Comparison of ENCODE assay signal across 8 cellular contexts in the genomic region with DNA sequence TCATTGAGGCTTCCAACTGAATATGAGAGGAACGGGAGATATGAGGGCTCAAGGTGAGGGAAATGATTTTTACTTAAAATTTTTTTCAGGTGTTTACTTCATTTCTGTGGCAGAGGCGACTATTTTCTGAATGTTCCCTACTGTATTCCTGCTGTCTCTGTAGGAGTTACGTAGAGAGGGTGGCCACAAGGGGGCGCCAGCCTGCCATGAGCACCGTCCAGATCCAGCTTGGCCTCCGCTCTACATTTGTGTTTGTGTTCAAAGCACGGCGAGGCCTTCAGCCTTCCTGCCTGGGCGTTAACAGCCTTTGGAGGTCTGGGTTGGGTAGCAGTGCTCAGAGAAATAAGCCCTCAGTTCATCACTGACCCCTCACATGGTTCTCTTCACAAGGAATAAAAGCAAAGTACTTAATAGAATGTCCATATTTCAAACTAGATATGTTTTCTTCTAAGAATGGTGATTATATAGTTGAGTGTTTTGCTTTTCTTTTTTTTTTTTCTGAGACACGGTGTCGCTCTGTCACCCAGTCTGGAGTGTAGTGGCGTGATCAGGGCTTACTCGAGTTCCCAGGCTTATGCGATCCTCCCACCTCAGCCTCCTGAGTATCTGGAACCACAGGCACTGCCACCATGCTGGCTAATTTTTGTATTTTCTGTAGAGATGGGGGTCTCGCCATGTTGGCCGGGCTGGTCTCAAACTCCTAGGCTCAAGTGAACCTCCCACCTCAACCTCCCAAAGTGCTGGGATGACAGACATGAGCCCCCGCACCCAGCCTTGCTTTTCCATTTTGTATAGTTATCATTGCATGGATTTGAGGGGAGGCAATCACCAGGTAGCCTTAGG. TPM values are rescaled to one million over a fixed set of nuclear protein-coding genes. Genes with fewer than 3 reads are reported as not detected.
DNase-seq lines count a peak whose midpoint lies in the region; ATAC-seq and TF ChIP-seq lines count a peak whose summit lies in the region.

No MANE protein-coding gene starts in this region.

- H3K9ac ChIP-seq in KMS-11 (no peak overlapping the region), neural cell (ENCODE audit: low read length) (no peak overlapping the region)

- H3K4me1 ChIP-seq in KMS-11 (ENCODE audit: low read depth, poor library complexity, severe bottlenecking): no peaks in the 10 kb centered on the region

- no peak overlapping the region for H3K27ac ChIP-seq in KMS-11
- H3K27ac ChIP-seq in neural cell (ENCODE audit: low read length): no peak overlapping the region

- H3K36me3 Mint-ChIP-seq in activated T-helper 1 cell treated with anti-CD3 and anti-CD28 coated beads, Interleukin-12 subunit alpha, Interleukin-12 subunit beta, Interleukin-2, Interleukin-4 antibody, amounts not matched to agents 30 ng/mL and 10 ng/mL and 1 ng/mL, durations not matched to agents 14 hours and 24 hours and 36 hours (ENCODE audit: low read depth): peaks cover 27% of the 10 kb centered on the region

- H3K79me2 ChIP-seq in KMS-11 (ENCODE audit: insufficient read depth, low read depth): no peaks in the 10 kb centered on the region
- H3K79me2 ChIP-seq in neural cell (replicated peaks; ENCODE audit: insufficient read depth, low read length): no peaks in the 10 kb centered on the region

- no peaks in the 10 kb centered on the region for H3K9me2 ChIP-seq in neural cell (ENCODE audit: insufficient read depth, low read length)

- H3K4me3 ChIP-seq in KMS-11 (IDR thresholded peaks at IDR 0.05; ENCODE audit: insufficient read depth, low read depth, low read length) (no peak overlapping the region), neural cell (ENCODE audit: low read length) (no peak overlapping the region)

- peak overlapping the region; percentile 16 for H3K27ac Mint-ChIP-seq in activated T-helper 1 cell treated with anti-CD3 and anti-CD28 coated beads, Interleukin-12 subunit alpha, Interleukin-12 subunit beta, Interleukin-2, Interleukin-4 antibody, amounts not matched to agents 30 ng/mL and 10 ng/mL and 1 ng/mL, durations not matched to agents 14 hours and 24 hours and 36 hours

- TF ChIP-seq CTCF in KMS-11 (conservative IDR thresholded peaks at IDR 0.05; ENCODE audit: low read depth, low read length) (peak; percentile 80), neural cell (IDR thresholded peaks at IDR 0.05; ENCODE audit: poor library complexity, severe bottlenecking) (peak; percentile 85)

- intact Hi-C loops in activated T-helper 1 cell treated with anti-CD3 and anti-CD28 coated beads, Interleukin-12 subunit alpha, Interleukin-12 subunit beta, Interleukin-2, Interleukin-4 antibody, amounts not matched to agents 30 ng/mL and 10 ng/mL and 1 ng/mL, durations not matched to agents 14 hours and 24 hours and 36 hours (cut with micrococcal nuclease): loop anchor here (1.0 to 5.0 kb wide), 2 partner anchors 46 to 163 kb away; no protein-coding TSS in a partner anchor

- TF ChIP-seq EP300 in neural cell (conservative IDR thresholded peaks at IDR 0.05; ENCODE audit: poor library complexity, severe bottlenecking): no peak

- peak; percentile 77 for TF ChIP-seq RAD21 in neural cell (conservative IDR thresholded peaks at IDR 0.05)

- no peaks in the 10 kb centered on the region for H3K27me3 Mint-ChIP-seq in activated T-helper 1 cell treated with anti-CD3 and anti-CD28 coated beads, Interleukin-12 subunit alpha, Interleukin-12 subunit beta, Interleukin-2, Interleukin-4 antibody, amounts not matched to agents 30 ng/mL and 10 ng/mL and 1 ng/mL, durations not matched to agents 14 hours and 24 hours and 36 hours (ENCODE audit: insufficient read depth)

- H2AFZ ChIP-seq in KMS-11 (ENCODE audit: low read depth) (no peak overlapping the region), neural cell (ENCODE audit: low read depth, low read length) (no peak overlapping the region)

- no peaks in the 10 kb centered on the region for H3F3A ChIP-seq in neural cell (ENCODE audit: insufficient read depth, low read length, poor library complexity, severe bottlenecking)

- no peaks in the 10 kb centered on the region for H4K20me1 ChIP-seq in KMS-11 (ENCODE audit: insufficient read depth)
- no peaks in the 10 kb centered on the region for H4K20me1 ChIP-seq in neural cell (ENCODE audit: insufficient read depth)

- H3K9me3 Mint-ChIP-seq in activated T-helper 1 cell treated with anti-CD3 and anti-CD28 coated beads, Interleukin-12 subunit alpha, Interleukin-12 subunit beta, Interleukin-2, Interleukin-4 antibody, amounts not matched to agents 30 ng/mL and 10 ng/mL and 1 ng/mL, durations not matched to agents 14 hours and 24 hours and 36 hours: no peaks in the 10 kb centered on the region

- H3K4me2 ChIP-seq in KMS-11 (no peak overlapping the region), neural cell (ENCODE audit: low read length) (no peak overlapping the region)

- DNase-seq in DMS79 (lab: John Stamatoyannopoulos, UW) (peak; percentile 75), fibroblast of peridontal ligament (ENCODE audit: extremely low read depth) (peak; percentile 86), cortex of kidney (lab: John Stamatoyannopoulos, UW) (no peak)
- peak; percentile 57 for DNase-seq in activated T-helper 1 cell treated with anti-CD3 and anti-CD28 coated beads, Interleukin-12 subunit alpha, Interleukin-12 subunit beta, Interleukin-2, Interleukin-4 antibody, amounts not matched to agents 30 ng/mL and 10 ng/mL and 1 ng/mL, durations not matched to agents 14 hours and 24 hours and 36 hours (ENCODE audit: low spot score)
- DNase-seq in stimulated activated naive CD8-positive, alpha-beta T cell treated with anti-CD3 and anti-CD28 coated beads, Interleukin-15, Interleukin-2, amounts not matched to agents 100 U/mL and 50 U/mL, for 24 hours: peak; percentile 86

- ATAC-seq in stimulated activated naive CD8-positive, alpha-beta T cell treated with anti-CD3 and anti-CD28 coated beads, Interleukin-15, Interleukin-2, amounts not matched to agents 100 U/mL and 50 U/mL, for 24 hours: peak; percentile 86

- no peaks in the 10 kb centered on the region for H3K27me3 ChIP-seq in KMS-11 (ENCODE audit: insufficient read depth, low read depth)
- no peaks in the 10 kb centered on the region for H3K27me3 ChIP-seq in neural cell (ENCODE audit: insufficient read depth, low read depth, low read length)

- H3K4me1 Mint-ChIP-seq in activated T-helper 1 cell treated with anti-CD3 and anti-CD28 coated beads, Interleukin-12 subunit alpha, Interleukin-12 subunit beta, Interleukin-2, Interleukin-4 antibody, amounts not matched to agents 30 ng/mL and 10 ng/mL and 1 ng/mL, durations not matched to agents 14 hours and 24 hours and 36 hours (ENCODE audit: low read depth): peaks cover 9% of the 10 kb centered on the region

- no peaks in the 10 kb centered on the region for H3K9me3 ChIP-seq in neural cell (ENCODE audit: low read length)

- H3K36me3 ChIP-seq in KMS-11 (ENCODE audit: insufficient read depth) (no peaks in the 10 kb centered on the region), neural cell (ENCODE audit: insufficient read depth, low read length) (peaks cover 16% of the 10 kb centered on the region)

- no peak overlapping the region for H3K4me3 Mint-ChIP-seq in activated T-helper 1 cell treated with anti-CD3 and anti-CD28 coated beads, Interleukin-12 subunit alpha, Interleukin-12 subunit beta, Interleukin-2, Interleukin-4 antibody, amounts not matched to agents 30 ng/mL and 10 ng/mL and 1 ng/mL, durations not matched to agents 14 hours and 24 hours and 36 hours

TF ChIP-seq in PFSK-1, 5 proteins besides CTCF, POLR2A, EP300 and RAD21:
- TF ChIP-seq TAF1 (IDR thresholded peaks at IDR 0.05; ENCODE audit: borderline replicate concordance, insufficient read depth, low read length) (no peak), SIN3A (IDR thresholded peaks at IDR 0.05; ENCODE audit: borderline replicate concordance, insufficient read depth, low read length) (no peak), FOXP2 (optimal IDR thresholded peaks at IDR 0.05; ENCODE audit: borderline replicate concordance, extremely low read depth, extremely low read length, insufficient read depth) (peak; percentile 40), POLR2AphosphoS5 (IDR thresholded peaks at IDR 0.05; ENCODE audit: low read depth, low read length) (no peak)

TF ChIP-seq in neural cell, 6 proteins besides CTCF, POLR2A, EP300 and RAD21 (continues in another document):
- TF ChIP-seq SMC3 (conservative IDR thresholded peaks at IDR 0.05; ENCODE audit: poor library complexity): peak; percentile 82
- no peak for TF ChIP-seq REST (IDR thresholded peaks at IDR 0.05; ENCODE audit: borderline replicate concordance)

RNA-seq across cellular contexts. Expression of gene CKB, which starts 22.3 kb away (rescaled TPM):
- 583 TPM for polyA plus RNA-seq in PFSK-1 (2012; ENCODE audit: insufficient read length, low read depth)
- 13.7 and 16.0 TPM in 2 replicates for total RNA-seq in activated T-helper 1 cell treated with anti-CD3 and anti-CD28 coated beads, Interleukin-12 subunit alpha, Interleukin-12 subunit beta, Interleukin-2, Interleukin-4 antibody, amounts not matched to agents 30 ng/mL and 10 ng/mL and 1 ng/mL, durations not matched to agents 14 hours and 24 hours and 36 hours
- 918 and 1,148 TPM in 2 replicates for polyA plus RNA-seq in neural cell
- 398 and 444 TPM in 2 replicates for polyA minus RNA-seq in neural cell

RNA-seq across cellular contexts. Expression of gene TRMT61A, which starts 28.6 kb away (rescaled TPM):
- 36.4 TPM for polyA plus RNA-seq in PFSK-1 (2012; ENCODE audit: insufficient read length, low read depth)
- total RNA-seq in activated T-helper 1 cell treated with anti-CD3 and anti-CD28 coated beads, Interleukin-12 subunit alpha, Interleukin-12 subunit beta, Interleukin-2, Interleukin-4 antibody, amounts not matched to agents 30 ng/mL and 10 ng/mL and 1 ng/mL, durations not matched to agents 14 hours and 24 hours and 36 hours: 23.4 and 23.7 TPM in 2 replicates
- polyA plus RNA-seq in neural cell: 8.2 and 10.2 TPM in 2 replicates
- polyA minus RNA-seq in neural cell: 5.9 and 6.8 TPM in 2 replicates
